In the genomic region with DNA sequence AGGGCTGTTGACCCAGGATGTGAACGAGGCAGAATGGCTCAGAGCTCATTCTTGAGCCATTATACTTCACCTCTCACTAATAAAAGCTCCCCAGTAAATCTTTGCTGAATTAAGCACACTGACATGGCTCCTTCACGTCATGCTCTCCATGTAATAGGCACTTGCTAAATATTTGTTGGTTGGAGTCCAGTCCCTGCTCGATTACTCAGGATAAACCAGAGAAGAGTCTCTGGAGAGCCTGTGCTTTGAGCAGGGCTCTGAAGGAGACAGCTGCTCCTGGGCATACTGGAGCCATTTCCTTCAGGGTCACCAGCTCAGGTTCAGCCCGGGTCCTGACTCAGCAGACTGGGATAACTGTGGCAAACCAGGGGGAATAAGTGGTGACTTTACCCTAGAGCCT, we compare ENCODE assay signal across 1 cellular context.
TF ChIP-seq lines count a peak whose summit lies in the region.

No MANE protein-coding gene starts in this region.

TF ChIP-seq in IMR-90, 13 proteins besides CTCF, POLR2A, EP300 and RAD21 (continued from another document):
- TF ChIP-seq, protein P1, sequence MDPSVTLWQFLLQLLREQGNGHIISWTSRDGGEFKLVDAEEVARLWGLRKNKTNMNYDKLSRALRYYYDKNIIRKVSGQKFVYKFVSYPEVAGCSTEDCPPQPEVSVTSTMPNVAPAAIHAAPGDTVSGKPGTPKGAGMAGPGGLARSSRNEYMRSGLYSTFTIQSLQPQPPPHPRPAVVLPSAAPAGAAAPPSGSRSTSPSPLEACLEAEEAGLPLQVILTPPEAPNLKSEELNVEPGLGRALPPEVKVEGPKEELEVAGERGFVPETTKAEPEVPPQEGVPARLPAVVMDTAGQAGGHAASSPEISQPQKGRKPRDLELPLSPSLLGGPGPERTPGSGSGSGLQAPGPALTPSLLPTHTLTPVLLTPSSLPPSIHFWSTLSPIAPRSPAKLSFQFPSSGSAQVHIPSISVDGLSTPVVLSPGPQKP (IDR thresholded peaks at IDR 0.05; ENCODE audit: borderline replicate concordance, low read depth, low read length) = no peak
- no peak for TF ChIP-seq FOS (IDR thresholded peaks at IDR 0.05; ENCODE audit: low read depth, low read length)
- no peak for TF ChIP-seq SMC3 (IDR thresholded peaks at IDR 0.05; ENCODE audit: low read depth, low read length)
- no peak for TF ChIP-seq MAZ (IDR thresholded peaks at IDR 0.05; ENCODE audit: borderline replicate concordance, low read depth, low read length)
- no peak for TF ChIP-seq USF2 (IDR thresholded peaks at IDR 0.05; ENCODE audit: low read depth, low read length)
